Comparison of ENCODE assay signal across 16 cellular contexts in the genomic region with DNA sequence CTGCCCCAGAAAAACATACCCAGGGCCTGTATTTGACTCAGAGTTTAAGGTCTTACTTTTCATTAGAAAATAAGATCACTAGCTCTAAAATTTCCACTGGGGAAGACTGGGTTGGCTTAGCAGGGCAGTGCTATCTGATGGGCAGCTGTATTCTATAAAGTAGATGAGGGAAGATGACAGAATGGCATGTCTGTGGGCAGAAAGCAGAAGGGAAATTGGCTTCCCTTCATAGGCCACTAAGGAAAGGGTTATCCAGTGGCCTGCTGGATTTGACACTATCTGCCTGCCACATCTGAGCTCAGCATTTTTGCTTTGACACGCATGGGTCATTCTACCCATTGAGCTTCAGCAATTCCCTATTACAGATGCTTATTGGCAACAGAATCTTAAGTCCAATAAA.
DNase-seq lines count a peak whose midpoint lies in the region; ATAC-seq, FAIRE-seq and TF ChIP-seq lines count a peak whose summit lies in the region.
"Had no signal": no experiment of that assay in that cellular context is flagged by ENCODE, and none has a peak within 500 bp of the region (broad histone marks: within the 10 kb centered on the region; RNA-seq: fewer than 3 reads in every experiment).

No MANE protein-coding gene starts in this region.

- peak overlapping the region; percentile 57; the same call in 1 of the 2 replicates for H2BK20ac ChIP-seq in H1 (ENCODE audit: low read length)

- no peak overlapping the region for H3K4me3 ChIP-seq in H1 (ENCODE audit: extremely low read depth in 1 of 4, insufficient read depth in 2 of 4, low read depth in 3 of 4, low read length in 4 of 4)
- no peak overlapping the region for H3K4me3 ChIP-seq in gastrocnemius medialis
- H3K4me3 ChIP-seq in PC-3 (ENCODE audit: low read length): no peak overlapping the region
- H3K4me3 ChIP-seq: BLaER1 treated with 17β-estradiol and CSF1 and Interleukin-3, amounts not matched to agents 10 nM and 100 nM; HAP-1 had no signal

- H3K36me3 ChIP-seq in H1 (ENCODE audit: control insufficient read depth in 2 of 4, insufficient read depth in 4 of 4, low read length in 3 of 4): no peaks in the 10 kb centered on the region
- H3K36me3 ChIP-seq in gastrocnemius medialis: no peaks in the 10 kb centered on the region
- no peaks in the 10 kb centered on the region for H3K36me3 ChIP-seq in PC-3 (ENCODE audit: low read depth, low read length)
- H3K36me3 ChIP-seq: BLaER1 treated with 17β-estradiol and CSF1 and Interleukin-3, amounts not matched to agents 10 nM and 100 nM; HAP-1 had no signal

- H4K91ac ChIP-seq in H1 (replicated peaks; ENCODE audit: insufficient read length, low read length): peak overlapping the region; percentile 72

- H2BK15ac ChIP-seq in H1 (ENCODE audit: low read length): no peak overlapping the region

- no peak overlapping the region for H3K23ac ChIP-seq in H1 (ENCODE audit: insufficient read length)

- no peaks in the 10 kb centered on the region for H3K9me3 Mint-ChIP-seq in activated CD4-positive, alpha-beta T cell treated with anti-CD3 and anti-CD28 coated beads, Interleukin-2, amount 10 ng/mL, durations not matched to agents 24 days and 14 days
- no peaks in the 10 kb centered on the region for H3K9me3 Mint-ChIP-seq in activated CD4-positive, alpha-beta T cell treated with anti-CD3 and anti-CD28 coated beads, Interleukin-2, amount 10 ng/mL, durations not matched to agents 7 days and 5 days
- H3K9me3 Mint-ChIP-seq: CD8-positive, alpha-beta T cell had no signal

- no peaks in the 10 kb centered on the region for H3K9me3 ChIP-seq in H1 (ENCODE audit: insufficient read depth in 2 of 2, low read depth in 1 of 2, low read length in 1 of 2)
- no peaks in the 10 kb centered on the region for H3K9me3 ChIP-seq in gastrocnemius medialis
- H3K9me3 ChIP-seq in PC-3 (ENCODE audit: low read length): no peaks in the 10 kb centered on the region
- H3K9me3 ChIP-seq: BLaER1 treated with 17β-estradiol and CSF1 and Interleukin-3, amounts not matched to agents 10 nM and 100 nM; HAP-1 had no signal

- H3F3A ChIP-seq in PC-3 (ENCODE audit: low read length, unreplicated experiment): no peaks in the 10 kb centered on the region

- no peaks in the 10 kb centered on the region for H3K79me2 ChIP-seq in H1 (ENCODE audit: control insufficient read depth in 1 of 2, insufficient read depth in 2 of 2, low read length in 2 of 2)
- H3K79me2 ChIP-seq in PC-3 (ENCODE audit: low read length): no peaks in the 10 kb centered on the region

- no peak overlapping the region for H3K27ac Mint-ChIP-seq in activated CD4-positive, alpha-beta T cell treated with anti-CD3 and anti-CD28 coated beads, Interleukin-2, amount 10 ng/mL, durations not matched to agents 24 days and 14 days
- no peak overlapping the region for H3K27ac Mint-ChIP-seq in activated CD4-positive, alpha-beta T cell treated with anti-CD3 and anti-CD28 coated beads, Interleukin-2, amount 10 ng/mL, durations not matched to agents 7 days and 5 days
- H3K27ac Mint-ChIP-seq: B cell; CD8-positive, alpha-beta T cell had no signal

- H3K4me3 Mint-ChIP-seq in activated CD4-positive, alpha-beta T cell treated with anti-CD3 and anti-CD28 coated beads, Interleukin-2, amount 10 ng/mL, durations not matched to agents 24 days and 14 days: no peak overlapping the region
- H3K4me3 Mint-ChIP-seq in activated CD4-positive, alpha-beta T cell treated with anti-CD3 and anti-CD28 coated beads, Interleukin-2, amount 10 ng/mL, durations not matched to agents 7 days and 5 days: no peak overlapping the region
- H3K4me3 Mint-ChIP-seq: B cell; CD8-positive, alpha-beta T cell had no signal

- CTCF ChIA-PET in activated CD4-positive, alpha-beta T cell treated with anti-CD3 and anti-CD28 coated beads, Interleukin-2, amount 10 ng/mL, durations not matched to agents 7 days and 5 days (lab: Charles Lee): no interaction called here
- CTCF ChIA-PET in H1 (lab: Charles Lee; ENCODE audit: partially characterized antibody): no interaction called here
- CTCF ChIA-PET in PC-3 (lab: Charles Lee): no interaction called here

- H4K20me1 ChIP-seq in H1 (replicated peaks in 1 of 2; ENCODE audit: control insufficient read depth in 1 of 2, insufficient read depth in 2 of 2, low read length in 2 of 2) (no peaks in the 10 kb centered on the region), PC-3 (ENCODE audit: low read length) (no peaks in the 10 kb centered on the region)
- H4K20me1 ChIP-seq: BLaER1 treated with 17β-estradiol and CSF1 and Interleukin-3, amounts not matched to agents 10 nM and 100 nM had no signal

- no peak overlapping the region for H3K18ac ChIP-seq in H1 (ENCODE audit: extremely low read depth, low read length)

- POLR2A ChIA-PET in activated CD4-positive, alpha-beta T cell treated with anti-CD3 and anti-CD28 coated beads, Interleukin-2, amount 10 ng/mL, durations not matched to agents 7 days and 5 days (lab: Charles Lee): no interaction called here
- POLR2A ChIA-PET in H1 (lab: Charles Lee; ENCODE audit: partially characterized antibody): no interaction called here
- POLR2A ChIA-PET in PC-3 (lab: Charles Lee; ENCODE audit: unreplicated experiment): no interaction called here

- no peak for TF ChIP-seq CTCF in H1 (IDR thresholded peaks at IDR 0.05; ENCODE audit: control extremely low read depth in 1 of 3, insufficient read depth in 1 of 3, low read depth in 1 of 3, low read length in 3 of 3)
- TF ChIP-seq CTCF in gastrocnemius medialis (IDR thresholded peaks at IDR 0.05 in 4 of 5, conservative IDR thresholded peaks at IDR 0.05 in 1 of 5): no peak
- no peak for TF ChIP-seq CTCF in PC-3 (conservative IDR thresholded peaks at IDR 0.05; ENCODE audit: low read depth, low read length)

- H3K14ac ChIP-seq in H1 (ENCODE audit: insufficient read length): no peak overlapping the region

- H3K4me1 Mint-ChIP-seq in activated CD4-positive, alpha-beta T cell treated with anti-CD3 and anti-CD28 coated beads, Interleukin-2, amount 10 ng/mL, durations not matched to agents 24 days and 14 days: no peaks in the 10 kb centered on the region
- no peaks in the 10 kb centered on the region for H3K4me1 Mint-ChIP-seq in activated CD4-positive, alpha-beta T cell treated with anti-CD3 and anti-CD28 coated beads, Interleukin-2, amount 10 ng/mL, durations not matched to agents 7 days and 5 days
- H3K4me1 Mint-ChIP-seq: B cell had no signal

- no peaks in the 10 kb centered on the region for H3K9me2 ChIP-seq in PC-3 (replicated peaks; ENCODE audit: low read length)

- H3K9ac ChIP-seq in H1 (replicated peaks in 1 of 4; ENCODE audit: extremely low read depth in 1 of 4, low read depth in 3 of 4, low read length in 3 of 4) (no peak overlapping the region), PC-3 (ENCODE audit: low read length) (no peak overlapping the region)
- H3K9ac ChIP-seq: BLaER1 treated with 17β-estradiol and CSF1 and Interleukin-3, amounts not matched to agents 10 nM and 100 nM had no signal

- TF ChIP-seq EP300 in H1 (IDR thresholded peaks at IDR 0.05; ENCODE audit: borderline replicate concordance in 1 of 2, low read depth in 2 of 2, low read length in 2 of 2): no peak

- H2BK5ac ChIP-seq in H1 (ENCODE audit: low read depth, low read length): peak overlapping the region; percentile 2; the same call in 1 of the 2 replicates

- no peak overlapping the region for H4K8ac ChIP-seq in H1 (ENCODE audit: extremely low read depth, insufficient read depth, low read length)

- TF ChIP-seq RAD21 in H1 (IDR thresholded peaks at IDR 0.05 in 1 of 2, conservative IDR thresholded peaks at IDR 0.05 in 1 of 2; ENCODE audit: low read depth in 2 of 2, low read length in 2 of 2): no peak

- ATAC-seq in gastrocnemius medialis: no peak
- ATAC-seq in PC-3: no peak
- ATAC-seq: CD8-positive, alpha-beta T cell had no signal

- no peak overlapping the region for H2BK12ac ChIP-seq in H1 (ENCODE audit: low read depth, low read length)

- no peaks in the 10 kb centered on the region; the same call in 1 of the 2 replicates for H3K79me1 ChIP-seq in H1 (ENCODE audit: low read depth, low read length)

- no peak overlapping the region for H3K27ac ChIP-seq in H1 (ENCODE audit: low read depth, low read length)
- peak overlapping the region; percentile 9 to 56 (median 26) for H3K27ac ChIP-seq in gastrocnemius medialis
- no peak overlapping the region for H3K27ac ChIP-seq in PC-3 (ENCODE audit: low read length)
- H3K27ac ChIP-seq: BLaER1 treated with 17β-estradiol and CSF1 and Interleukin-3, amounts not matched to agents 10 nM and 100 nM; HL-60 had no signal

- H3K4me1 ChIP-seq in H1 (replicated peaks in 1 of 4; ENCODE audit: control insufficient read depth in 3 of 4, insufficient read depth in 4 of 4, low read length in 3 of 4) (peaks cover 0 to 3% (median 2%) of the 10 kb centered on the region in 4 experiments; a peak in 3 of 7 replicates), gastrocnemius medialis (peaks cover 9 to 28% of the 10 kb centered on the region in 2 donors), PC-3 (ENCODE audit: insufficient read depth, low read length) (peaks cover 11% of the 10 kb centered on the region)
- H3K4me1 ChIP-seq: HAP-1 had no signal

- in situ Hi-C loops in gastrocnemius medialis (cut with MboI; ENCODE audit: low sequenced_read_pairs in 4 of 4): no loop called here

- no peak overlapping the region for H3K56ac ChIP-seq in H1 (replicated peaks; ENCODE audit: insufficient read length, low read depth, low read length)

- WGBS in H1 (ENCODE audit: extremely low coverage in 1 of 2, insufficient coverage in 1 of 2, insufficient read length in 1 of 2, insufficient replicate concordance in 2 of 2, low coverage in 1 of 2, low lambda C conversion rate in 2 of 2, missing lambda C conversion rate in 1 of 2), 2 experiments: 90% methylated on average over 1 of the region's 1 CpG; no CpG with 5 or more reads in 1 of the 2 experiments

- H2BK120ac ChIP-seq in H1 (replicated peaks; ENCODE audit: low read depth, low read length): peak overlapping the region; percentile 25

- DNase-seq in activated CD4-positive, alpha-beta T cell treated with anti-CD3 and anti-CD28 coated beads, Interleukin-2, amount 10 ng/mL, durations not matched to agents 24 days and 14 days: peak; percentile 25
- no peak for DNase-seq in activated CD4-positive, alpha-beta T cell treated with anti-CD3 and anti-CD28 coated beads, Interleukin-2, amount 10 ng/mL, durations not matched to agents 7 days and 5 days
- DNase-seq in H1 (ENCODE audit: low read depth in 1 of 2, low spot score in 2 of 2) (no peak), gastrocnemius medialis (no peak), PC-3 (no peak), NCI-H526 treated with DMSO at 0.1 percent for 48 hours (lab: John Stamatoyannopoulos, UW) (no peak)
- DNase-seq in activated CD8-positive, alpha-beta memory T cell treated with anti-CD3 and anti-CD28 coated beads, Interleukin-2, amount 50 U/mL, for 4 hours: no peak
- DNase-seq: 8988T; Calu3; CD8-positive, alpha-beta T cell; DMS79 treated with DMSO at 0.1 percent for 48 hours; GF-D8 had no signal

- BruUV-seq in PC-3 (replicated peaks; lab: Mats Ljungman, UMichigan): no TSS peak

- FAIRE-seq in H1 (lab: Jason Lieb, UNC): no peak

- no peak overlapping the region for H3K4me2 ChIP-seq in H1 (ENCODE audit: insufficient read depth in 1 of 2, low read depth in 2 of 2, low read length in 2 of 2)
- H3K4me2 ChIP-seq in PC-3 (ENCODE audit: low read length): no peak overlapping the region

- no peaks in the 10 kb centered on the region for H3K36me3 Mint-ChIP-seq in activated CD4-positive, alpha-beta T cell treated with anti-CD3 and anti-CD28 coated beads, Interleukin-2, amount 10 ng/mL, durations not matched to agents 24 days and 14 days (ENCODE audit: low read depth)
- H3K36me3 Mint-ChIP-seq in activated CD4-positive, alpha-beta T cell treated with anti-CD3 and anti-CD28 coated beads, Interleukin-2, amount 10 ng/mL, durations not matched to agents 7 days and 5 days (ENCODE audit: low read depth): no peaks in the 10 kb centered on the region
- H3K36me3 Mint-ChIP-seq: CD8-positive, alpha-beta T cell had no signal

- peaks cover 4% of the 10 kb centered on the region for H3K27me3 Mint-ChIP-seq in activated CD4-positive, alpha-beta T cell treated with anti-CD3 and anti-CD28 coated beads, Interleukin-2, amount 10 ng/mL, durations not matched to agents 24 days and 14 days
- H3K27me3 Mint-ChIP-seq in activated CD4-positive, alpha-beta T cell treated with anti-CD3 and anti-CD28 coated beads, Interleukin-2, amount 10 ng/mL, durations not matched to agents 7 days and 5 days: peaks cover 9% of the 10 kb centered on the region
- H3K27me3 Mint-ChIP-seq: B cell had no signal

- intact Hi-C loops in activated CD4-positive, alpha-beta T cell treated with anti-CD3 and anti-CD28 coated beads, Interleukin-2, amount 10 ng/mL, durations not matched to agents 24 days and 14 days (cut with micrococcal nuclease): no loop called here
- intact Hi-C loops in gastrocnemius medialis (cut with DNase I; ENCODE audit: low total_unique reads): no loop called here
- intact Hi-C loops in PC-3 (cut with micrococcal nuclease): no loop called here

- H3K4ac ChIP-seq in H1 (replicated peaks; ENCODE audit: insufficient read length, low read depth, low read length): no peak overlapping the region

- H4K5ac ChIP-seq in H1 (ENCODE audit: insufficient read length, low read depth, low read length): no peak overlapping the region

- H3K23me2 ChIP-seq in H1 (ENCODE audit: low read depth, low read length): no peaks in the 10 kb centered on the region

- no peak overlapping the region for H2AK5ac ChIP-seq in H1 (ENCODE audit: low read depth, low read length)

- H3K27me3 ChIP-seq in H1 (replicated peaks in 1 of 4; ENCODE audit: control insufficient read depth in 3 of 4, extremely low read depth in 1 of 4, insufficient read depth in 3 of 4, low read length in 3 of 4): no peaks in the 10 kb centered on the region
- H3K27me3 ChIP-seq in gastrocnemius medialis: no peaks in the 10 kb centered on the region
- H3K27me3 ChIP-seq in PC-3 (ENCODE audit: low read length): no peaks in the 10 kb centered on the region
- H3K27me3 ChIP-seq: BLaER1 treated with 17β-estradiol and CSF1 and Interleukin-3, amounts not matched to agents 10 nM and 100 nM had no signal

- TF ChIP-seq POLR2A in H1 (IDR thresholded peaks at IDR 0.05; ENCODE audit: control extremely low read depth in 1 of 2, low read depth in 2 of 2, low read length in 2 of 2) (no peak), gastrocnemius medialis (IDR thresholded peaks at IDR 0.05) (no peak)

- H2AFZ ChIP-seq in H1 (ENCODE audit: low read length): no peak overlapping the region
- H2AFZ ChIP-seq in PC-3 (ENCODE audit: low read length): no peak overlapping the region

Comparison
In these comparisons a context has a peak if more than half of its experiments do, and no peak if none do; other contexts are left out.
1. H3K27ac ChIP-seq: peak in gastrocnemius medialis (4 of 4); none in H1 (single experiment) and PC-3 (single experiment).